ENCODE assay signal across 16 cellular contexts in genomic region chr6:1223312-1223603, GRCh38.
A peak's percentile ranks its signal among the peaks of the same experiment; 100 is the strongest.
DNase-seq lines count a peak whose midpoint lies in the region; ATAC-seq lines count a peak whose summit lies in the region.
"Had no signal": no experiment of that assay in that cellular context is flagged by ENCODE, and none has a peak within 500 bp of the region (broad histone marks: within the 10 kb centered on the region; RNA-seq: fewer than 3 reads in every experiment).

No MANE protein-coding gene starts in this region.

- ATAC-seq in HG03460 (IDR thresholded peaks at IDR 0.05; ENCODE audit: unreplicated experiment), result no peak

- peak; percentile 63 for DNase-seq in COLO829 (ENCODE audit: low spot score)
- peak; percentile 67 for DNase-seq in epidermal melanocyte (ENCODE audit: insufficient read length, low spot score)
- DNase-seq in fibroblast of peridontal ligament (ENCODE audit: extremely low read depth), result peak; percentile 15
- DNase-seq in renal cortical epithelial cell (ENCODE audit: low read depth), result peak; percentile 35
- no peak for DNase-seq in NCI-H1105 treated with DMSO at 0.1 percent for 48 hours (lab: John Stamatoyannopoulos, UW)
- DNase-seq in NCI-H1694 treated with DMSO at 0.1 percent for 48 hours (lab: John Stamatoyannopoulos, UW), result no peak
- DNase-seq in cerebellum (ENCODE audit: low spot score), result no peak
- DNase-seq: ACHN; AML-193; BE2C; Caco-2; CD4-positive, alpha-beta memory T cell; DMS153; DND-41; GOT3 had no signal

Comparison
In these comparisons a context has a peak if more than half of its experiments do, and no peak if none do; other contexts are left out.
1. DNase-seq: peak in COLO829 (single experiment), epidermal melanocyte (single experiment), fibroblast of peridontal ligament (single experiment) and renal cortical epithelial cell (single experiment); none in NCI-H1105 treated with DMSO at 0.1 percent for 48 hours (single experiment), NCI-H1694 treated with DMSO at 0.1 percent for 48 hours (single experiment) and cerebellum (single experiment).